In genomic region chr15:75194397-75194796, GRCh38 we compare ENCODE assay signal across 27 cellular contexts. TPM values are rescaled to one million over a fixed set of nuclear protein-coding genes. Genes with fewer than 3 reads are reported as not detected.
DNase-seq lines count a peak whose midpoint lies in the region; ATAC-seq, FAIRE-seq and TF ChIP-seq lines count a peak whose summit lies in the region.
"Had no signal": no experiment of that assay in that cellular context is flagged by ENCODE, and none has a peak within 500 bp of the region (broad histone marks: within the 10 kb centered on the region; RNA-seq: fewer than 3 reads in every experiment).

No MANE protein-coding gene starts in this region.

- H3K9me3 ChIP-seq in right cardiac atrium (ENCODE audit: control insufficient read depth, low read length) (no peaks in the 10 kb centered on the region), left ventricle myocardium inferior (replicated peaks) (no peaks in the 10 kb centered on the region), HEK293 (ENCODE audit: control insufficient read depth, insufficient read depth, low read depth, low read length) (no peaks in the 10 kb centered on the region), H1 (ENCODE audit: insufficient read depth in 2 of 2, low read depth in 1 of 2, low read length in 1 of 2) (peaks cover 12 to 17% of the 10 kb centered on the region in 2 experiments; a peak in 3 of 4 replicates)
- H3K9me3 ChIP-seq: BE2C had no signal

- no peak overlapping the region for H2BK15ac ChIP-seq in H1 (ENCODE audit: low read length)

- no peaks in the 10 kb centered on the region for H3K79me2 ChIP-seq in H1 (ENCODE audit: control insufficient read depth in 1 of 2, insufficient read depth in 2 of 2, low read length in 2 of 2)

- H3K23me2 ChIP-seq in H1 (ENCODE audit: low read depth, low read length): peaks cover 4% of the 10 kb centered on the region; the same call in 1 of the 2 replicates

- no peak overlapping the region for H4K91ac ChIP-seq in H1 (replicated peaks; ENCODE audit: insufficient read length, low read length)

- no peak overlapping the region for H4K8ac ChIP-seq in H1 (ENCODE audit: extremely low read depth, insufficient read depth, low read length)

- no peak overlapping the region for H2BK20ac ChIP-seq in H1 (ENCODE audit: low read length)

- H3K14ac ChIP-seq in H1 (ENCODE audit: insufficient read length): no peak overlapping the region

- no peak overlapping the region for H3K27ac ChIP-seq in right cardiac atrium (ENCODE audit: low read length)
- no peak overlapping the region for H3K27ac ChIP-seq in left ventricle myocardium inferior (replicated peaks)
- H3K27ac ChIP-seq in HEK293 (ENCODE audit: extremely low read depth, low read depth, low read length): no peak overlapping the region
- H3K27ac ChIP-seq in H1 (ENCODE audit: low read depth, low read length): no peak overlapping the region
- H3K27ac ChIP-seq: 22Rv1 had no signal

- H3K9ac ChIP-seq in H1 (replicated peaks in 1 of 4; ENCODE audit: extremely low read depth in 1 of 4, low read depth in 3 of 4, low read length in 3 of 4): no peak overlapping the region

- H2AFZ ChIP-seq in H1 (ENCODE audit: low read length): no peak overlapping the region

- H3K4ac ChIP-seq in H1 (replicated peaks; ENCODE audit: insufficient read length, low read depth, low read length): no peak overlapping the region

- POLR2A ChIA-PET in HEK293 (lab: Yijun Ruan, JAX): no interaction called here
- POLR2A ChIA-PET in H1 (lab: Charles Lee; ENCODE audit: partially characterized antibody): interaction anchor here (0.6 to 2.4 kb wide), 5 partner anchors 9 to 454 kb away, joined by 3 to 13 read pairs (median 3); partner anchors contain the start of genes SCAMP5 and SNX33

- no peak overlapping the region for H3K56ac ChIP-seq in H1 (replicated peaks; ENCODE audit: insufficient read length, low read depth, low read length)

- H4K20me1 ChIP-seq in H1 (replicated peaks in 1 of 2; ENCODE audit: control insufficient read depth in 1 of 2, insufficient read depth in 2 of 2, low read length in 2 of 2): no peaks in the 10 kb centered on the region

- TF ChIP-seq POLR2A in H1 (IDR thresholded peaks at IDR 0.05; ENCODE audit: control extremely low read depth in 1 of 2, low read depth in 2 of 2, low read length in 2 of 2): no peak

- no peak overlapping the region for H3K18ac ChIP-seq in H1 (ENCODE audit: extremely low read depth, low read length)

- ATAC-seq in right cardiac atrium (no peak), HG03108 (IDR thresholded peaks at IDR 0.05; ENCODE audit: unreplicated experiment) (no peak)
- no peak for ATAC-seq in stimulated activated memory B cell treated with anti-CD40 and anti-IgM and Interleukin-4, amounts not matched to agents 10 μg/mL and 1 μg/mL and 100 μg/mL, for 72 hours
- ATAC-seq: GM12878 had no signal

- no peak overlapping the region for H3K4me3 Mint-ChIP-seq in stimulated activated memory B cell treated with anti-CD40 and anti-IgM and Interleukin-4, amounts not matched to agents 10 μg/mL and 1 μg/mL and 100 μg/mL, for 72 hours
- H3K4me3 Mint-ChIP-seq: CD4-positive, alpha-beta memory T cell; CD4-positive, CD25-positive, alpha-beta regulatory T cell; CD8-positive, alpha-beta memory T cell had no signal

- no peaks in the 10 kb centered on the region for H3K4me1 ChIP-seq in right cardiac atrium (ENCODE audit: control insufficient read depth, insufficient read depth, low read length)
- peaks cover 30% of the 10 kb centered on the region for H3K4me1 ChIP-seq in left ventricle myocardium inferior
- no peaks in the 10 kb centered on the region for H3K4me1 ChIP-seq in HEK293 (ENCODE audit: control insufficient read depth, insufficient read depth, low read length)
- H3K4me1 ChIP-seq in H1 (replicated peaks in 1 of 4; ENCODE audit: control insufficient read depth in 3 of 4, insufficient read depth in 4 of 4, low read length in 3 of 4): peaks cover 3 to 29% (median 14%) of the 10 kb centered on the region in 4 experiments

- peaks cover 2% of the 10 kb centered on the region for H3K9me3 Mint-ChIP-seq in stimulated activated memory B cell treated with anti-CD40 and anti-IgM and Interleukin-4, amounts not matched to agents 10 μg/mL and 1 μg/mL and 100 μg/mL, for 72 hours
- H3K9me3 Mint-ChIP-seq: CD4-positive, alpha-beta memory T cell; CD8-positive, alpha-beta memory T cell had no signal

- no peak overlapping the region for H2BK120ac ChIP-seq in H1 (replicated peaks; ENCODE audit: low read depth, low read length)

- intact Hi-C loops in right cardiac atrium (cut with DNase I): loop anchor here in 1 of 4 donors (10.0 kb wide), 1 partner anchor 80 kb away; no protein-coding TSS in a partner anchor
- intact Hi-C loops in left ventricle myocardium inferior (cut with micrococcal nuclease): no loop called here

- CTCF ChIA-PET in HEK293 (lab: Yijun Ruan, JAX): interaction anchor here (0.6 to 0.9 kb wide), 2 partner anchors 14 to 1730 kb away, joined by 3 to 4 read pairs; no protein-coding TSS in a partner anchor
- CTCF ChIA-PET in H1 (lab: Charles Lee; ENCODE audit: partially characterized antibody): interaction anchor here (1.3 to 8.3 kb wide), 2 partner anchors 9 to 166 kb away, joined by 3 to 90 read pairs; no protein-coding TSS in a partner anchor

- TF ChIP-seq RAD21 in H1 (IDR thresholded peaks at IDR 0.05 in 1 of 2, conservative IDR thresholded peaks at IDR 0.05 in 1 of 2; ENCODE audit: low read depth in 2 of 2, low read length in 2 of 2): no peak

- peaks cover 10% of the 10 kb centered on the region for H3K4me1 Mint-ChIP-seq in stimulated activated memory B cell treated with anti-CD40 and anti-IgM and Interleukin-4, amounts not matched to agents 10 μg/mL and 1 μg/mL and 100 μg/mL, for 72 hours

- H3K36me3 Mint-ChIP-seq in stimulated activated memory B cell treated with anti-CD40 and anti-IgM and Interleukin-4, amounts not matched to agents 10 μg/mL and 1 μg/mL and 100 μg/mL, for 72 hours: no peaks in the 10 kb centered on the region
- H3K36me3 Mint-ChIP-seq: CD4-positive, alpha-beta memory T cell; CD4-positive, CD25-positive, alpha-beta regulatory T cell; CD8-positive, alpha-beta memory T cell had no signal

- H3K23ac ChIP-seq in H1 (ENCODE audit: insufficient read length): no peak overlapping the region

- WGBS in right cardiac atrium: 98% methylated on average over 3 of the region's 3 CpGs
- 93% methylated on average over 3 of the region's 3 CpGs; no CpG with 5 or more reads in 1 of the 2 experiments for WGBS in H1 (ENCODE audit: extremely low coverage in 1 of 2, insufficient coverage in 1 of 2, insufficient read length in 1 of 2, insufficient replicate concordance in 2 of 2, low coverage in 1 of 2, low lambda C conversion rate in 2 of 2, missing lambda C conversion rate in 1 of 2), 2 experiments

- H3K4me3 ChIP-seq in right cardiac atrium (ENCODE audit: low read length) (no peak overlapping the region), left ventricle myocardium inferior (no peak overlapping the region), HEK293 (ENCODE audit: low read depth, low read length) (no peak overlapping the region), H1 (ENCODE audit: extremely low read depth in 1 of 4, insufficient read depth in 2 of 4, low read depth in 3 of 4, low read length in 4 of 4) (no peak overlapping the region)
- H3K4me3 ChIP-seq: GM12878 had no signal

- H3K27me3 ChIP-seq in right cardiac atrium (ENCODE audit: control insufficient read depth, insufficient read depth): no peaks in the 10 kb centered on the region
- no peaks in the 10 kb centered on the region for H3K27me3 ChIP-seq in left ventricle myocardium inferior (ENCODE audit: low read depth)
- H3K27me3 ChIP-seq in H1 (replicated peaks in 1 of 4; ENCODE audit: control insufficient read depth in 3 of 4, extremely low read depth in 1 of 4, insufficient read depth in 3 of 4, low read length in 3 of 4): no peaks in the 10 kb centered on the region
- H3K27me3 ChIP-seq: BE2C had no signal

- peak in 2 of 3 donors; percentile 12 to 26 for DNase-seq in right cardiac atrium
- DNase-seq in left ventricle myocardium inferior: no peak
- DNase-seq in H1 (ENCODE audit: low read depth in 1 of 2, low spot score in 2 of 2): no peak
- DNase-seq in NCI-H748 (lab: John Stamatoyannopoulos, UW; ENCODE audit: unreplicated experiment): no peak
- DNase-seq in 8988T: no peak
- DNase-seq: ACHN; BE2C; C1 segment of cervical spinal cord; CD4-positive, alpha-beta memory T cell; CD4-positive, CD25-positive, alpha-beta regulatory T cell; CD8-positive, alpha-beta memory T cell; COR-L47; DMS 273 treated with DMSO at 0.1 percent for 48 hours; DMS153; DMS53; DND-41; EL; GDM1 had no signal

- peaks cover 12% of the 10 kb centered on the region for H3K27me3 Mint-ChIP-seq in stimulated activated memory B cell treated with anti-CD40 and anti-IgM and Interleukin-4, amounts not matched to agents 10 μg/mL and 1 μg/mL and 100 μg/mL, for 72 hours
- H3K27me3 Mint-ChIP-seq: CD4-positive, CD25-positive, alpha-beta regulatory T cell had no signal

- no peak for TF ChIP-seq CTCF in left ventricle myocardium inferior (IDR thresholded peaks at IDR 0.05; ENCODE audit: borderline replicate concordance)
- no peak for TF ChIP-seq CTCF in HEK293 (tag by site-specific recombination; IDR thresholded peaks at IDR 0.05)
- TF ChIP-seq CTCF in H1 (IDR thresholded peaks at IDR 0.05; ENCODE audit: control extremely low read depth in 1 of 3, insufficient read depth in 1 of 3, low read depth in 1 of 3, low read length in 3 of 3): no peak

- TF ChIP-seq EP300 in H1 (IDR thresholded peaks at IDR 0.05; ENCODE audit: borderline replicate concordance in 1 of 2, low read depth in 2 of 2, low read length in 2 of 2): no peak

- peak overlapping the region; percentile 9; the same call in 1 of the 2 replicates for H2BK12ac ChIP-seq in H1 (ENCODE audit: low read depth, low read length)

- H2AK5ac ChIP-seq in H1 (ENCODE audit: low read depth, low read length): 0 out of 2 replicates have a peak overlapping the region, but pooled peaks have one; percentile 39

- no peak overlapping the region; the same call in 1 of the 2 replicates for H2BK5ac ChIP-seq in H1 (ENCODE audit: low read depth, low read length)

- H3K27ac Mint-ChIP-seq in stimulated activated memory B cell treated with anti-CD40 and anti-IgM and Interleukin-4, amounts not matched to agents 10 μg/mL and 1 μg/mL and 100 μg/mL, for 72 hours: peak overlapping the region; percentile 30
- H3K27ac Mint-ChIP-seq: CD14-positive monocyte; CD4-positive, alpha-beta memory T cell; CD4-positive, CD25-positive, alpha-beta regulatory T cell; CD8-positive, alpha-beta memory T cell had no signal

- no peaks in the 10 kb centered on the region for H3K79me1 ChIP-seq in H1 (ENCODE audit: low read depth, low read length)

- no peak overlapping the region; a peak in 1 of 4 replicates for H3K4me2 ChIP-seq in H1 (ENCODE audit: insufficient read depth in 1 of 2, low read depth in 2 of 2, low read length in 2 of 2)

- H3K36me3 ChIP-seq in left ventricle myocardium inferior: no peaks in the 10 kb centered on the region
- no peaks in the 10 kb centered on the region for H3K36me3 ChIP-seq in HEK293 (ENCODE audit: control insufficient read depth in 2 of 2, insufficient read depth in 1 of 2, low read length in 2 of 2)
- H3K36me3 ChIP-seq in H1 (ENCODE audit: control insufficient read depth in 2 of 4, insufficient read depth in 4 of 4, low read length in 3 of 4): no peaks in the 10 kb centered on the region
- H3K36me3 ChIP-seq: BE2C had no signal

- no peak overlapping the region for H4K5ac ChIP-seq in H1 (ENCODE audit: insufficient read length, low read depth, low read length)

- FAIRE-seq in H1 (lab: Jason Lieb, UNC): no peak
- FAIRE-seq: A204.1, GM12878, GM12892, GM18507 had no signal

RNA-seq across cellular contexts. Expression of gene C15orf39, which starts 7.3 kb away (rescaled TPM):
- 10 to 100 TPM in 2 of 4 donors, 1 to 10 TPM in 2; 7.4 to 12.7 (median 9.1) TPM for total RNA-seq in right cardiac atrium
- 5.3 TPM for polyA plus RNA-seq in right cardiac atrium
- 15.0 TPM for total RNA-seq in left ventricle myocardium inferior
- 35.6 and 38.5 TPM in 2 replicates for total RNA-seq in H1 (2021; fragmentation: NEBNext Ultra II Directional; extraction: Animal tissue kit (Norgen Biotek cat#: 25700))
- 13.8 and 18.9 TPM in 2 replicates for polyA plus RNA-seq in H1 (2011; rRNA removed)
- 5.7 TPM for polyA plus RNA-seq in H1 (2011; cell fraction: cytosol; rRNA removed)
- 15.1 TPM for polyA plus RNA-seq in H1 (2011; cell fraction: nucleus; rRNA removed)
- polyA plus RNA-seq in H1 (2012, experiment 1 of 2): 17.6 to 27.7 TPM (median 24.3 TPM) in 4 replicates
- 24.9 TPM for polyA plus RNA-seq in H1 (2012, experiment 2 of 2)
- 23.9 TPM for polyA plus RNA-seq in H1 (2013, experiment 1 of 2)
- 24.3 TPM for polyA plus RNA-seq in H1 (2013, experiment 2 of 2)
- 14.5 and 15.8 TPM in 2 replicates for polyA minus RNA-seq in H1 (2011; rRNA and poly(A)+ RNA removed)
- polyA minus RNA-seq in H1 (2011; cell fraction: cytosol; rRNA and poly(A)+ RNA removed): 23.3 TPM
- 21.6 TPM for polyA minus RNA-seq in H1 (2011; cell fraction: nucleus; rRNA and poly(A)+ RNA removed)

Comparison
In these comparisons a context has a peak if more than half of its experiments do, and no peak if none do; other contexts are left out.
1. DNase-seq: peak in right cardiac atrium (2 of 3); none in left ventricle myocardium inferior (single experiment), H1 (0 of 2), NCI-H748 (single experiment) and 8988T (single experiment).